ENCODE assay signal across 19 cellular contexts in genomic region chrX:23610491-23610890, GRCh38. TPM values are rescaled to one million over a fixed set of nuclear protein-coding genes. Genes with fewer than 3 reads are reported as not detected.
DNase-seq lines count a peak whose midpoint lies in the region; TF ChIP-seq lines count a peak whose summit lies in the region.
"Had no signal": no experiment of that assay in that cellular context is flagged by ENCODE, and none has a peak within 500 bp of the region (broad histone marks: within the 10 kb centered on the region; RNA-seq: fewer than 3 reads in every experiment).

No MANE protein-coding gene starts in this region.

- no peak overlapping the region for H3K4me3 ChIP-seq in epithelial cell of esophagus (ENCODE audit: low read length)
- H3K4me3 ChIP-seq: GM23338 had no signal

- no peaks in the 10 kb centered on the region for H3K4me1 Mint-ChIP-seq in progenitor cell of endocrine pancreas (ENCODE audit: low read depth)
- H3K4me1 Mint-ChIP-seq in activated CD4-positive, alpha-beta T cell treated with anti-CD3 and anti-CD28 coated beads, Interleukin-2, amount 10 ng/mL, durations not matched to agents 24 days and 14 days: no peaks in the 10 kb centered on the region
- H3K4me1 Mint-ChIP-seq: CD4-positive, CD25-positive, alpha-beta regulatory T cell; GM23338 had no signal

- DNase-seq in ELR (ENCODE audit: low read depth): peak; percentile 27
- DNase-seq in M059J (ENCODE audit: low read depth): peak; percentile 1
- peak; percentile 6 for DNase-seq in epithelial cell of esophagus (ENCODE audit: low read depth)
- DNase-seq in progenitor cell of endocrine pancreas (ENCODE audit: low spot score, unreplicated experiment): no peak
- no peak for DNase-seq in activated CD4-positive, alpha-beta T cell treated with anti-CD3 and anti-CD28 coated beads, Interleukin-2, amount 10 ng/mL, durations not matched to agents 24 days and 14 days
- no peak for DNase-seq in cortex of kidney (lab: John Stamatoyannopoulos, UW)
- no peak for DNase-seq in NCI-H1417 treated with DMSO at 0.1 percent for 48 hours (lab: John Stamatoyannopoulos, UW)
- DNase-seq: ACHN; AML-193; CD4-positive, CD25-positive, alpha-beta regulatory T cell; MV-4-11; NCI-H1417; NCI-H2029; NCI-H2171 treated with DMSO at 0.1 percent for 48 hours; NCI-H510A; NCI-H82; SK-N-SH; T-helper 1 cell had no signal

- TF ChIP-seq CTCF in epithelial cell of esophagus (IDR thresholded peaks at IDR 0.05; ENCODE audit: insufficient read depth, low read depth, low read length, missing control alignments): no peak
- TF ChIP-seq CTCF in progenitor cell of endocrine pancreas (IDR thresholded peaks at IDR 0.05; ENCODE audit: unreplicated experiment): no peak

- H3K36me3 Mint-ChIP-seq in progenitor cell of endocrine pancreas (ENCODE audit: insufficient read depth): no peaks in the 10 kb centered on the region
- no peaks in the 10 kb centered on the region for H3K36me3 Mint-ChIP-seq in activated CD4-positive, alpha-beta T cell treated with anti-CD3 and anti-CD28 coated beads, Interleukin-2, amount 10 ng/mL, durations not matched to agents 24 days and 14 days (ENCODE audit: low read depth)
- H3K36me3 Mint-ChIP-seq: CD4-positive, CD25-positive, alpha-beta regulatory T cell had no signal

- no peaks in the 10 kb centered on the region for H3K9me3 Mint-ChIP-seq in progenitor cell of endocrine pancreas (ENCODE audit: low read depth)
- H3K9me3 Mint-ChIP-seq in activated CD4-positive, alpha-beta T cell treated with anti-CD3 and anti-CD28 coated beads, Interleukin-2, amount 10 ng/mL, durations not matched to agents 24 days and 14 days: no peaks in the 10 kb centered on the region
- H3K9me3 Mint-ChIP-seq: GM23338 had no signal

- H3K27ac Mint-ChIP-seq in progenitor cell of endocrine pancreas: peak overlapping the region; percentile 9
- H3K27ac Mint-ChIP-seq in activated CD4-positive, alpha-beta T cell treated with anti-CD3 and anti-CD28 coated beads, Interleukin-2, amount 10 ng/mL, durations not matched to agents 24 days and 14 days: no peak overlapping the region
- H3K27ac Mint-ChIP-seq: CD4-positive, CD25-positive, alpha-beta regulatory T cell; GM23338 had no signal

- no peak overlapping the region for H3K4me3 Mint-ChIP-seq in progenitor cell of endocrine pancreas (ENCODE audit: low read depth)
- H3K4me3 Mint-ChIP-seq in activated CD4-positive, alpha-beta T cell treated with anti-CD3 and anti-CD28 coated beads, Interleukin-2, amount 10 ng/mL, durations not matched to agents 24 days and 14 days: no peak overlapping the region
- H3K4me3 Mint-ChIP-seq: CD4-positive, CD25-positive, alpha-beta regulatory T cell; GM23338 had no signal

- intact Hi-C loops in activated CD4-positive, alpha-beta T cell treated with anti-CD3 and anti-CD28 coated beads, Interleukin-2, amount 10 ng/mL, durations not matched to agents 24 days and 14 days (cut with micrococcal nuclease): no loop called here

- no peaks in the 10 kb centered on the region for H3K27me3 Mint-ChIP-seq in progenitor cell of endocrine pancreas
- H3K27me3 Mint-ChIP-seq in activated CD4-positive, alpha-beta T cell treated with anti-CD3 and anti-CD28 coated beads, Interleukin-2, amount 10 ng/mL, durations not matched to agents 24 days and 14 days: peaks cover 3% of the 10 kb centered on the region

RNA-seq across cellular contexts. Expression of gene PRDX4, which starts 56.8 kb away (rescaled TPM):
- 468 and 479 TPM in 2 replicates for total RNA-seq in M059J (2014; rRNA removed; shearing (Covaris generic))
- 133 and 151 TPM in 2 replicates for total RNA-seq in progenitor cell of endocrine pancreas
- 76.4 and 80.3 TPM in 2 replicates for total RNA-seq in activated CD4-positive, alpha-beta T cell treated with anti-CD3 and anti-CD28 coated beads, Interleukin-2, amount 10 ng/mL, durations not matched to agents 24 days and 14 days

Comparison
In these comparisons a context has a peak if more than half of its experiments do, and no peak if none do; other contexts are left out.
1. DNase-seq: peak in ELR (single experiment), M059J (single experiment) and epithelial cell of esophagus (single experiment); none in progenitor cell of endocrine pancreas (single experiment), activated CD4-positive, alpha-beta T cell treated with anti-CD3 and anti-CD28 coated beads, Interleukin-2, amount 10 ng/mL, durations not matched to agents 24 days and 14 days (single experiment), cortex of kidney (single experiment) and NCI-H1417 treated with DMSO at 0.1 percent for 48 hours (single experiment).